1 cellular context compared by ENCODE assay signal in genomic region chr2:183038341-183039300, GRCh38.
TF ChIP-seq lines count a peak whose summit lies in the region.

Gene NCKAP1, minus strand, starts transcription at chr2:183038457. Its CDS starts 358 bp downstream, at chr2:183038099.

TF ChIP-seq in HepG2, 621 proteins besides CTCF, POLR2A, EP300 and RAD21 (continued from another document and continues in another):
- TF ChIP-seq, protein P1, sequence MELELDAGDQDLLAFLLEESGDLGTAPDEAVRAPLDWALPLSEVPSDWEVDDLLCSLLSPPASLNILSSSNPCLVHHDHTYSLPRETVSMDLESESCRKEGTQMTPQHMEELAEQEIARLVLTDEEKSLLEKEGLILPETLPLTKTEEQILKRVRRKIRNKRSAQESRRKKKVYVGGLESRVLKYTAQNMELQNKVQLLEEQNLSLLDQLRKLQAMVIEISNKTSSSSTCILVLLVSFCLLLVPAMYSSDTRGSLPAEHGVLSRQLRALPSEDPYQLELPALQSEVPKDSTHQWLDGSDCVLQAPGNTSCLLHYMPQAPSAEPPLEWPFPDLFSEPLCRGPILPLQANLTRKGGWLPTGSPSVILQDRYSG (CRISPR knock-in tag; IDR thresholded peaks at IDR 0.05), result 0 out of 2 replicates have a peak, but pooled peaks have one; percentile 69
- no peak for TF ChIP-seq KLF6 (CRISPR knock-in tag; IDR thresholded peaks at IDR 0.05)
- no peak; the same call in 1 of the 2 replicates for TF ChIP-seq HNF4A (CRISPR knock-in tag; IDR thresholded peaks at IDR 0.05)
- no peak for TF ChIP-seq ZNF326 (CRISPR knock-in tag; IDR thresholded peaks at IDR 0.05; ENCODE audit: borderline replicate concordance)
- no peak for TF ChIP-seq NFE2L2 (IDR thresholded peaks at IDR 0.05; ENCODE audit: low read length)
- TF ChIP-seq ZNF629 (CRISPR knock-in tag; conservative IDR thresholded peaks at IDR 0.05), result peak; percentile 34; the same call in 1 of the 2 replicates
- TF ChIP-seq NR0B2 (CRISPR knock-in tag; IDR thresholded peaks at IDR 0.05), result peak; percentile 79; the same call in 1 of the 2 replicates
- TF ChIP-seq RFX5 (IDR thresholded peaks at IDR 0.05; ENCODE audit: low read depth, low read length), result no peak
- TF ChIP-seq ZMYM3 (CRISPR knock-in tag; IDR thresholded peaks at IDR 0.05), result 0 out of 2 replicates have a peak, but pooled peaks have one; percentile 45
- TF ChIP-seq ATF2 (CRISPR knock-in tag; IDR thresholded peaks at IDR 0.05), result no peak
- no peak for TF ChIP-seq NFE2 (CRISPR knock-in tag; IDR thresholded peaks at IDR 0.05)
- no peak for TF ChIP-seq CC2D1A (CRISPR knock-in tag; IDR thresholded peaks at IDR 0.05)
- peak; percentile 84; the same call in 1 of the 2 replicates for TF ChIP-seq TOPORS (CRISPR knock-in tag; IDR thresholded peaks at IDR 0.05)
- TF ChIP-seq ZBTB38 (CRISPR knock-in tag; IDR thresholded peaks at IDR 0.05), result peak; percentile 75
- peak; percentile 26; the same call in 1 of the 2 replicates for TF ChIP-seq ZNF274 (CRISPR knock-in tag; IDR thresholded peaks at IDR 0.05)
- TF ChIP-seq MAX (IDR thresholded peaks at IDR 0.05), result peak; percentile 75
- TF ChIP-seq SAP130 (CRISPR knock-in tag; IDR thresholded peaks at IDR 0.05; ENCODE audit: low read depth), result peak; percentile 80
- no peak for TF ChIP-seq MAFK (conservative IDR thresholded peaks at IDR 0.05 in 1 of 2, IDR thresholded peaks at IDR 0.05 in 1 of 2; ENCODE audit: low read length in 2 of 2)
- TF ChIP-seq AKNA (CRISPR knock-in tag; IDR thresholded peaks at IDR 0.05; ENCODE audit: borderline replicate concordance), result no peak
- TF ChIP-seq IKZF1 (IDR thresholded peaks at IDR 0.05), result no peak
- TF ChIP-seq TAF1 (CRISPR knock-in tag; IDR thresholded peaks at IDR 0.05), result no peak
- TF ChIP-seq HIVEP1 (CRISPR knock-in tag; IDR thresholded peaks at IDR 0.05), result peak; percentile 79
- TF ChIP-seq MZF1 (CRISPR knock-in tag; IDR thresholded peaks at IDR 0.05; ENCODE audit: borderline replicate concordance), result no peak
- TF ChIP-seq SUZ12 (IDR thresholded peaks at IDR 0.05; ENCODE audit: low read depth, low read length), result no peak
- no peak for TF ChIP-seq ZC3H4 (CRISPR knock-in tag; IDR thresholded peaks at IDR 0.05; ENCODE audit: borderline replicate concordance)
- peak; percentile 85; the same call in 1 of the 2 replicates for TF ChIP-seq ZNF782 (CRISPR knock-in tag; IDR thresholded peaks at IDR 0.05; ENCODE audit: borderline replicate concordance)
- TF ChIP-seq RNF219 (CRISPR knock-in tag; IDR thresholded peaks at IDR 0.05), result no peak
- no peak for TF ChIP-seq NFE2L1 (CRISPR knock-in tag; IDR thresholded peaks at IDR 0.05; ENCODE audit: borderline replicate concordance)
- no peak for TF ChIP-seq ZNF879 (CRISPR knock-in tag; IDR thresholded peaks at IDR 0.05)
- no peak; the same call in 1 of the 2 replicates for TF ChIP-seq ZNF773 (CRISPR knock-in tag; IDR thresholded peaks at IDR 0.05; ENCODE audit: borderline replicate concordance)
- no peak; the same call in 1 of the 2 replicates for TF ChIP-seq SAFB2 (CRISPR knock-in tag; IDR thresholded peaks at IDR 0.05; ENCODE audit: borderline replicate concordance, low read depth)
- TF ChIP-seq ZNF766 (CRISPR knock-in tag; IDR thresholded peaks at IDR 0.05; ENCODE audit: borderline replicate concordance), result peak; percentile 53; the same call in 1 of the 2 replicates
- no peak for TF ChIP-seq SYNCRIP (IDR thresholded peaks at IDR 0.05; ENCODE audit: insufficient read depth, low read depth, low read length)
- TF ChIP-seq, protein P2, sequence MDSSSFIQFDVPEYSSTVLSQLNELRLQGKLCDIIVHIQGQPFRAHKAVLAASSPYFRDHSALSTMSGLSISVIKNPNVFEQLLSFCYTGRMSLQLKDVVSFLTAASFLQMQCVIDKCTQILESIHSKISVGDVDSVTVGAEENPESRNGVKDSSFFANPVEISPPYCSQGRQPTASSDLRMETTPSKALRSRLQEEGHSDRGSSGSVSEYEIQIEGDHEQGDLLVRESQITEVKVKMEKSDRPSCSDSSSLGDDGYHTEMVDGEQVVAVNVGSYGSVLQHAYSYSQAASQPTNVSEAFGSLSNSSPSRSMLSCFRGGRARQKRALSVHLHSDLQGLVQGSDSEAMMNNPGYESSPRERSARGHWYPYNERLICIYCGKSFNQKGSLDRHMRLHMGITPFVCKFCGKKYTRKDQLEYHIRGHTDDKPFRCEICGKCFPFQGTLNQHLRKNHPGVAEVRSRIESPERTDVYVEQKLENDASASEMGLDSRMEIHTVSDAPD (CRISPR knock-in tag; IDR thresholded peaks at IDR 0.05), result no peak; the same call in 1 of the 2 replicates
- 0 out of 2 replicates have a peak, but pooled peaks have one; percentile 43 for TF ChIP-seq ZBTB7B (CRISPR knock-in tag; IDR thresholded peaks at IDR 0.05)
- TF ChIP-seq, protein P3, sequence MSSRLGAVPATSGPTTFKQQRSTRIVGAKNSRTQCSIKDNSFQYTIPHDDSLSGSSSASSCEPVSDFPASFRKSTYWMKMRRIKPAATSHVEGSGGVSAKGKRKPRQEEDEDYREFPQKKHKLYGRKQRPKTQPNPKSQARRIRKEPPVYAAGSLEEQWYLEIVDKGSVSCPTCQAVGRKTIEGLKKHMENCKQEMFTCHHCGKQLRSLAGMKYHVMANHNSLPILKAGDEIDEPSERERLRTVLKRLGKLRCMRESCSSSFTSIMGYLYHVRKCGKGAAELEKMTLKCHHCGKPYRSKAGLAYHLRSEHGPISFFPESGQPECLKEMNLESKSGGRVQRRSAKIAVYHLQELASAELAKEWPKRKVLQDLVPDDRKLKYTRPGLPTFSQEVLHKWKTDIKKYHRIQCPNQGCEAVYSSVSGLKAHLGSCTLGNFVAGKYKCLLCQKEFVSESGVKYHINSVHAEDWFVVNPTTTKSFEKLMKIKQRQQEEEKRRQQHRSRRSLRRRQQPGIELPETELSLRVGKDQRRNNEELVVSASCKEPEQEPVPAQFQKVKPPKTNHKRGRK (CRISPR knock-in tag; IDR thresholded peaks at IDR 0.05), result no peak
- TF ChIP-seq ZNF276 (CRISPR knock-in tag; IDR thresholded peaks at IDR 0.05; ENCODE audit: low read depth), result peak; percentile 39; the same call in 1 of the 2 replicates
- TF ChIP-seq ZNF331 (CRISPR knock-in tag; IDR thresholded peaks at IDR 0.05), result 0 out of 2 replicates have a peak, but pooled peaks have one; percentile 14
- TF ChIP-seq CEBPB (IDR thresholded peaks at IDR 0.05; ENCODE audit: borderline replicate concordance, low read depth, low read length), result no peak
- TF ChIP-seq ZNF451 (CRISPR knock-in tag; IDR thresholded peaks at IDR 0.05), result no peak; the same call in 1 of the 2 replicates
- TF ChIP-seq GTF3A (CRISPR knock-in tag; conservative IDR thresholded peaks at IDR 0.05), result peak; percentile 40; the same call in 1 of the 2 replicates
- no peak for TF ChIP-seq ZKSCAN5 (CRISPR knock-in tag; IDR thresholded peaks at IDR 0.05)
- peak; percentile 86 for TF ChIP-seq ZNF441 (CRISPR knock-in tag; IDR thresholded peaks at IDR 0.05; ENCODE audit: borderline replicate concordance)
- no peak for TF ChIP-seq HMG20B (CRISPR knock-in tag; conservative IDR thresholded peaks at IDR 0.05)
- no peak for TF ChIP-seq RCOR2 (CRISPR knock-in tag; IDR thresholded peaks at IDR 0.05)
- TF ChIP-seq ZNF256 (CRISPR knock-in tag; conservative IDR thresholded peaks at IDR 0.05), result no peak
- no peak for TF ChIP-seq ZNF143 (CRISPR knock-in tag; IDR thresholded peaks at IDR 0.05)
- TF ChIP-seq ZNF513 (CRISPR knock-in tag; conservative IDR thresholded peaks at IDR 0.05), result no peak
- TF ChIP-seq MIER3 (CRISPR knock-in tag; IDR thresholded peaks at IDR 0.05; ENCODE audit: borderline replicate concordance), result 0 out of 2 replicates have a peak, but pooled peaks have one; percentile 45
- TF ChIP-seq ZSCAN22 (CRISPR knock-in tag; IDR thresholded peaks at IDR 0.05), result no peak
- TF ChIP-seq CHD4 (IDR thresholded peaks at IDR 0.05; ENCODE audit: borderline replicate concordance, low read length), result no peak
- TF ChIP-seq ARNT (IDR thresholded peaks at IDR 0.05), result no peak
- TF ChIP-seq HNRNPUL1 (IDR thresholded peaks at IDR 0.05; ENCODE audit: low read depth, low read length), result no peak
